25 cellular contexts compared by ENCODE assay signal in the genomic region with DNA sequence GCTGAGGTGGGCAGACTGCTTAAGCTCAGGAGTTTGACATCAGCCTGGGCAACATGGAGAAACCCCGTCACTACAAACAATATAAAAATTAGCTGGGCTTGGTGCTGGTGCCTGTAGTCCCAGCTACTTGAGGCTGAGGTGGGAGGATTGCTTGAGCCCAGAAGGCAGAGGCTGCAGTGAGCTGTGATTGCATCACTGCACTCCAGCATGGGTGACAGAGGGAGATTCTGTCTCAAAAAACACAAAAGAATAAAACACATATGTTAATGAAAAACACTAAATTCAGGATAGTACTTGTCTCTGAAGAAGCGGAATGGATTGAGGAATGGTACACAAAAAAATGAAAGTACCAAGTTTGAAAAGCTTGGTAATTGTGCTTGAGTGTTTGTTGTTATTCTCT.
"Had no signal": no experiment of that assay in that cellular context is flagged by ENCODE, and none has a peak within 500 bp of the region (broad histone marks: within the 10 kb centered on the region; RNA-seq: fewer than 3 reads in every experiment).

No MANE protein-coding gene starts in this region.

- ATAC-seq: heart right ventricle; natural killer cell; sciatic nerve; stimulated activated memory B cell treated with anti-CD40 and anti-IgM and Interleukin-4, amounts not matched to agents 10 μg/mL and 1 μg/mL and 100 μg/mL, for 72 hours; stimulated activated naive CD8-positive, alpha-beta T cell treated with anti-CD3 and anti-CD28 coated beads, Interleukin-15, Interleukin-2, amounts not matched to agents 100 U/mL and 50 U/mL, for 24 hours had no signal

- H3K4me2 ChIP-seq: hepatocyte had no signal

- FAIRE-seq: small intestine, urothelium cell line had no signal

- H3K27me3 ChIP-seq: heart right ventricle, hepatocyte, ovary, spleen, stomach, testis, thyroid gland, transverse colon, upper lobe of left lung had no signal

- H3K36me3 ChIP-seq: left ventricle myocardium inferior, ovary, spleen, stomach, thyroid gland, transverse colon, upper lobe of left lung had no signal

- DNase-seq: heart right ventricle; islet precursor cell; left ventricle myocardium inferior; mesendoderm; naive B cell; natural killer cell; nephron progenitor cell; ovary; small intestine; spleen; stimulated activated CD4-positive, alpha-beta T cell treated with anti-CD3 and anti-CD28 coated beads, Interleukin-1b, Interleukin-23, amount 100 ng/mL, for 48 hours; stimulated activated CD4-positive, alpha-beta T cell treated with anti-CD3 and anti-CD28 coated beads, Interleukin-2, amount 100 ng/mL, for 48 hours; stimulated activated CD4-positive, alpha-beta T cell treated with anti-CD3 and anti-CD28 coated beads, Interleukin-4, amount 100 ng/mL, for 4 hours; stimulated activated CD8-positive, alpha-beta memory T cell treated with anti-CD3 and anti-CD28 coated beads, Interleukin-4, amount 100 ng/mL, for 48 hours; stimulated activated naive CD8-positive, alpha-beta T cell treated with anti-CD3 and anti-CD28 coated beads, Interleukin-15, Interleukin-2, amounts not matched to agents 100 U/mL and 50 U/mL, for 24 hours; stomach; testis; thyroid gland; transverse colon; upper lobe of left lung had no signal

- H3K27ac ChIP-seq: heart right ventricle, hepatocyte, left ventricle myocardium inferior, ovary, spleen, stomach, testis, thyroid gland, transverse colon, upper lobe of left lung had no signal

- H3K4me1 ChIP-seq: left ventricle myocardium inferior, upper lobe of left lung had no signal

- H2AFZ ChIP-seq: hepatocyte had no signal

- H3K4me3 ChIP-seq: heart right ventricle, hepatocyte, left ventricle myocardium inferior, lung, ovary, spleen, stomach, testis, thyroid gland, transverse colon, upper lobe of left lung had no signal

- H3K9me3 ChIP-seq: heart right ventricle, left ventricle myocardium inferior, ovary, spleen, stomach, testis, thyroid gland, transverse colon, upper lobe of left lung had no signal
